ENCODE assay signal across 1 cellular context in genomic region chr10:88651131-88651541, GRCh38.
TF ChIP-seq lines count a peak whose summit lies in the region.

No MANE protein-coding gene starts in this region.

TF ChIP-seq in WTC11, 78 proteins besides CTCF, POLR2A, EP300 and RAD21 (continued from another document):
- no peak for TF ChIP-seq ATF2 (CRISPR knock-in tag; IDR thresholded peaks at IDR 0.05; ENCODE audit: borderline replicate concordance, low read depth)
- TF ChIP-seq JUN (CRISPR knock-in tag; IDR thresholded peaks at IDR 0.05): no peak
- no peak for TF ChIP-seq GRHL2 (CRISPR knock-in tag; IDR thresholded peaks at IDR 0.05; ENCODE audit: insufficient replicate concordance, severe bottlenecking)
- TF ChIP-seq FOXP1 (CRISPR knock-in tag; IDR thresholded peaks at IDR 0.05; ENCODE audit: borderline replicate concordance): no peak
- no peak for TF ChIP-seq RELA (CRISPR knock-in tag; IDR thresholded peaks at IDR 0.05; ENCODE audit: borderline replicate concordance)
- no peak for TF ChIP-seq TCF7 (CRISPR knock-in tag; IDR thresholded peaks at IDR 0.05; ENCODE audit: low read depth)
- TF ChIP-seq RORB (CRISPR knock-in tag; IDR thresholded peaks at IDR 0.05): no peak
